Comparison of ENCODE assay signal across 8 cellular contexts in genomic region chr4:40149960-40150385, GRCh38. TPM values are rescaled to one million over a fixed set of nuclear protein-coding genes. Genes with fewer than 3 reads are reported as not detected.
A peak's percentile ranks its signal among the peaks of the same experiment; 100 is the strongest.
DNase-seq lines count a peak whose midpoint lies in the region; ATAC-seq and TF ChIP-seq lines count a peak whose summit lies in the region.

No MANE protein-coding gene starts in this region.

- peak; percentile 57 for DNase-seq in NCI-H2171 treated with DMSO at 0.1 percent for 48 hours (lab: John Stamatoyannopoulos, UW)
- DNase-seq in NCI-H2171 (lab: John Stamatoyannopoulos, UW) = no peak
- peak; percentile 14 for DNase-seq in HS-27A (ENCODE audit: low read depth)
- DNase-seq in NOMO-1 treated with DMSO at 0.1 percent for 48 hours (lab: John Stamatoyannopoulos, UW; ENCODE audit: unreplicated experiment) = peak; percentile 85
- DNase-seq in activated CD8-positive, alpha-beta memory T cell treated with anti-CD3 and anti-CD28 coated beads for 1 hour (ENCODE audit: extremely low read depth in 1 of 2, low read depth in 1 of 2) = peak; percentile 37 to 61
- DNase-seq in endodermal cell = peak; percentile 87
- peak; percentile 82 for DNase-seq in myocyte (ENCODE audit: low read depth)

- peaks cover 74% of the 10 kb centered on the region for H3K36me3 ChIP-seq in endodermal cell (ENCODE audit: control insufficient read depth, insufficient read depth, low read length)

- no peaks in the 10 kb centered on the region for H3K4me1 Mint-ChIP-seq in endodermal cell
- H3K4me1 Mint-ChIP-seq in stimulated activated memory B cell treated with anti-CD40 and anti-IgM and Interleukin-4, amounts not matched to agents 10 μg/mL and 1 μg/mL and 100 μg/mL, for 72 hours = peaks cover 12% of the 10 kb centered on the region

- H3K4me3 Mint-ChIP-seq in endodermal cell = no peak overlapping the region
- H3K4me3 Mint-ChIP-seq in stimulated activated memory B cell treated with anti-CD40 and anti-IgM and Interleukin-4, amounts not matched to agents 10 μg/mL and 1 μg/mL and 100 μg/mL, for 72 hours = no peak overlapping the region

- no peak overlapping the region for H3K9ac ChIP-seq in endodermal cell (ENCODE audit: extremely low read depth, low read length, poor library complexity, severe bottlenecking)

- no peak overlapping the region for H3K27ac ChIP-seq in endodermal cell (ENCODE audit: low read depth, low read length)

- H3K27ac Mint-ChIP-seq in endodermal cell = no peak overlapping the region
- H3K27ac Mint-ChIP-seq in stimulated activated memory B cell treated with anti-CD40 and anti-IgM and Interleukin-4, amounts not matched to agents 10 μg/mL and 1 μg/mL and 100 μg/mL, for 72 hours = peak overlapping the region; percentile 66

- H3K9me3 ChIP-seq in endodermal cell (ENCODE audit: control insufficient read depth, low read length) = peaks cover 44% of the 10 kb centered on the region

- H3K27me3 Mint-ChIP-seq in endodermal cell (ENCODE audit: insufficient read depth) = no peaks in the 10 kb centered on the region
- H3K27me3 Mint-ChIP-seq in stimulated activated memory B cell treated with anti-CD40 and anti-IgM and Interleukin-4, amounts not matched to agents 10 μg/mL and 1 μg/mL and 100 μg/mL, for 72 hours = no peaks in the 10 kb centered on the region

- peak overlapping the region; percentile 46 for H3K4me3 ChIP-seq in endodermal cell (ENCODE audit: low read length)

- H3K36me3 Mint-ChIP-seq in endodermal cell (ENCODE audit: low read depth) = peaks cover 63% of the 10 kb centered on the region
- peaks cover 11% of the 10 kb centered on the region for H3K36me3 Mint-ChIP-seq in stimulated activated memory B cell treated with anti-CD40 and anti-IgM and Interleukin-4, amounts not matched to agents 10 μg/mL and 1 μg/mL and 100 μg/mL, for 72 hours

- WGBS in endodermal cell (ENCODE audit: insufficient coverage in 1 of 2, insufficient read length in 1 of 2), 2 experiments = 91 to 93% methylated on average over 3 of the region's 3 CpGs

- peaks cover 44% of the 10 kb centered on the region for H3K9me3 Mint-ChIP-seq in endodermal cell
- H3K9me3 Mint-ChIP-seq in stimulated activated memory B cell treated with anti-CD40 and anti-IgM and Interleukin-4, amounts not matched to agents 10 μg/mL and 1 μg/mL and 100 μg/mL, for 72 hours = no peaks in the 10 kb centered on the region

- no peaks in the 10 kb centered on the region for H3K4me1 ChIP-seq in endodermal cell (ENCODE audit: control insufficient read depth, insufficient read depth, low read length)

- TF ChIP-seq CTCF in endodermal cell (conservative IDR thresholded peaks at IDR 0.05) = peak; percentile 92

- H3K27me3 ChIP-seq in endodermal cell (ENCODE audit: control insufficient read depth, insufficient read depth, low read length, poor library complexity, severe bottlenecking) = no peaks in the 10 kb centered on the region

- peak; percentile 82 for ATAC-seq in stimulated activated memory B cell treated with anti-CD40 and anti-IgM and Interleukin-4, amounts not matched to agents 10 μg/mL and 1 μg/mL and 100 μg/mL, for 72 hours

RNA-seq across cellular contexts. Expression of gene RHOH, which starts 46.9 kb away (rescaled TPM):
- total RNA-seq in endodermal cell = 1 to 10 TPM; 2.9 to 9.4 TPM
- polyA plus RNA-seq in endodermal cell (2013, experiment 1 of 2) = 0.36 TPM
- 0.54 TPM for polyA plus RNA-seq in endodermal cell (2013, experiment 2 of 2)
- total RNA-seq in myocyte = not detected in 2 replicates
- 0.15 TPM for polyA plus RNA-seq in myocyte (2012)
